Comparison of ENCODE assay signal across 26 cellular contexts in the genomic region with DNA sequence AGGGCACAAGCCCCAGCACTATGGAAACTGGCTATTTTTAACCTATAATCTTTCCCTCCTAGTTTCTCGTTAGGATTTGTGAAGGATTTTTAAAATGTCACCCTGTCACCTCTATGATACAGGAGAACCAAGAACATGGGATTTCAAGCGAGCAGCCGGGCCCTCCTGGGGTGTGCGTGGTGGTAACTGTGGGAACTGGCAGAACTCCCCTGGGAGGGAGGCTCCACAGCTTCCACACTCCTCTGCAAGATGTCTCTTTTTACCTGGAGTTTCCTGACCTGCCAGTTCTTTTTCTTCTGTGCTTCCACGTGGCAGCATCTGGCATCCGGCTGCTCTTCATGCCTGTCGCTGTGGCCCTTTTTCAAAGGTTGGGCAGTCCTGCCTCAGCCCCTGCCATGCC.
"Had no signal": no experiment of that assay in that cellular context is flagged by ENCODE, and none has a peak within 500 bp of the region (broad histone marks: within the 10 kb centered on the region; RNA-seq: fewer than 3 reads in every experiment).

No MANE protein-coding gene starts in this region.

- H3K9me3 Mint-ChIP-seq: natural killer cell treated with Interleukin-12 subunit alpha and Interleukin-12 subunit beta and Interleukin-15 and Interleukin-18, amount 100 ng/mL, for 72 hours; stimulated activated naive CD8-positive, alpha-beta T cell treated with anti-CD3 and anti-CD28 coated beads, Interleukin-15, Interleukin-2, amounts not matched to agents 100 ng/mL and 50 ng/mL, for 24 hours had no signal

- H3K4me1 ChIP-seq: left ventricle myocardium inferior, pancreas, prostate gland, suprapubic skin, tibial artery, upper lobe of right lung had no signal

- H3K27ac ChIP-seq: left ventricle myocardium inferior, pancreas, prostate gland, skin epidermis, suprapubic skin, thoracic aorta, tibial artery, upper lobe of right lung had no signal

- H3K27ac Mint-ChIP-seq: memory B cell; naive thymus-derived CD4-positive, alpha-beta T cell; natural killer cell treated with Interleukin-12 subunit alpha and Interleukin-12 subunit beta and Interleukin-15 and Interleukin-18, amount 100 ng/mL, for 72 hours; stimulated activated naive CD8-positive, alpha-beta T cell treated with anti-CD3 and anti-CD28 coated beads, Interleukin-15, Interleukin-2, amounts not matched to agents 100 ng/mL and 50 ng/mL, for 24 hours had no signal

- ATAC-seq: mucosa of descending colon; naive thymus-derived CD4-positive, alpha-beta T cell; pancreas; right cardiac atrium; sciatic nerve; upper lobe of right lung had no signal

- H3K4me3 ChIP-seq: left ventricle myocardium inferior, mucosa of descending colon, pancreas, prostate gland, skin epidermis, suprapubic skin, thoracic aorta, tibial artery, upper lobe of right lung had no signal

- H3K4me3 Mint-ChIP-seq: memory B cell; naive thymus-derived CD4-positive, alpha-beta T cell; natural killer cell treated with Interleukin-12 subunit alpha and Interleukin-12 subunit beta and Interleukin-15 and Interleukin-18, amount 100 ng/mL, for 72 hours; stimulated activated naive CD8-positive, alpha-beta T cell treated with anti-CD3 and anti-CD28 coated beads, Interleukin-15, Interleukin-2, amounts not matched to agents 100 ng/mL and 50 ng/mL, for 24 hours had no signal

- H3K36me3 Mint-ChIP-seq: memory B cell; naive thymus-derived CD4-positive, alpha-beta T cell; natural killer cell treated with Interleukin-12 subunit alpha and Interleukin-12 subunit beta and Interleukin-15 and Interleukin-18, amount 100 ng/mL, for 72 hours had no signal

- DNase-seq: islet precursor cell; left ventricle myocardium inferior; midbrain; mucosa of descending colon; naive thymus-derived CD4-positive, alpha-beta T cell; nucleus accumbens; pancreas; retina; right cardiac atrium; stimulated activated CD4-positive, alpha-beta T cell treated with anti-CD3 and anti-CD28 coated beads, Interleukin-12 subunit alpha, Interleukin-12 subunit beta, amount 100 ng/mL, for 4 hours; stimulated activated CD4-positive, alpha-beta T cell treated with anti-CD3 and anti-CD28 coated beads, Interleukin-15, amount 100 ng/mL, for 24 hours; stimulated activated CD4-positive, alpha-beta T cell treated with anti-CD3 and anti-CD28 coated beads, Interleukin-2, amount 100 ng/mL, for 24 hours; stimulated activated CD4-positive, alpha-beta T cell treated with anti-CD3 and anti-CD28 coated beads, Interleukin-4, amount 100 ng/mL, for 1 hour; stimulated activated naive CD4-positive, alpha-beta T cell; tibial artery; trophoblast cell; upper lobe of right lung had no signal

- H3K27me3 ChIP-seq: tibial artery, upper lobe of right lung had no signal

- H3K36me3 ChIP-seq: left ventricle myocardium inferior, pancreas, prostate gland, suprapubic skin, thoracic aorta, tibial artery, upper lobe of right lung had no signal

- FAIRE-seq: pancreas, urothelium cell line had no signal

- H3K4me1 Mint-ChIP-seq: memory B cell had no signal

- H3K9me3 ChIP-seq: left ventricle myocardium inferior, pancreas, prostate gland, suprapubic skin, thoracic aorta, tibial artery, upper lobe of right lung had no signal

- H3K27me3 Mint-ChIP-seq: stimulated activated naive CD8-positive, alpha-beta T cell treated with anti-CD3 and anti-CD28 coated beads, Interleukin-15, Interleukin-2, amounts not matched to agents 100 ng/mL and 50 ng/mL, for 24 hours had no signal
